ENCODE assay signal across 15 cellular contexts in genomic region chr1:93827633-93828436, GRCh38. TPM values are rescaled to one million over a fixed set of nuclear protein-coding genes. Genes with fewer than 3 reads are reported as not detected.
DNase-seq lines count a peak whose midpoint lies in the region; ATAC-seq, FAIRE-seq and TF ChIP-seq lines count a peak whose summit lies in the region.
"Had no signal": no experiment of that assay in that cellular context is flagged by ENCODE, and none has a peak within 500 bp of the region (broad histone marks: within the 10 kb centered on the region; RNA-seq: fewer than 3 reads in every experiment).

No MANE protein-coding gene starts in this region.

- ATAC-seq in right cardiac atrium (no peak), T-cell (replicated peaks in 1 of 4) (no peak)
- ATAC-seq: body of pancreas had no signal

- H3K4me3 Mint-ChIP-seq in T-cell, result no peak overlapping the region
- H3K4me3 Mint-ChIP-seq: activated naive CD4-positive, alpha-beta T cell treated with anti-CD3 and anti-CD28 coated beads for 36 hours had no signal

- no peaks in the 10 kb centered on the region for H3K9me1 ChIP-seq in keratinocyte (ENCODE audit: control insufficient read depth, extremely low read depth, insufficient read depth, low read length)

- POLR2A ChIA-PET in T-cell (lab: Charles Lee), result no interaction called here

- H3K4me3 ChIP-seq in MG63 (no peak overlapping the region), keratinocyte (ENCODE audit: control insufficient read depth in 2 of 3, extremely low read depth in 1 of 3, insufficient read depth in 2 of 3, low read depth in 1 of 3, low read length in 3 of 3) (no peak overlapping the region), right cardiac atrium (ENCODE audit: low read length) (no peak overlapping the region)
- H3K4me3 ChIP-seq: body of pancreas, right atrium auricular region had no signal

- H3K9ac ChIP-seq in keratinocyte (ENCODE audit: control insufficient read depth, extremely low read depth, insufficient read depth, low read length), result no peak overlapping the region

- peaks cover 0 to 3% (median 3%) of the 10 kb centered on the region in 3 donors for H3K9me3 Mint-ChIP-seq in T-cell
- H3K9me3 Mint-ChIP-seq: activated naive CD4-positive, alpha-beta T cell treated with anti-CD3 and anti-CD28 coated beads for 36 hours had no signal

- peak; percentile 81 for FAIRE-seq in keratinocyte (lab: Jason Lieb, UNC)
- FAIRE-seq: TTC549 had no signal

- H2AFZ ChIP-seq in keratinocyte (ENCODE audit: control insufficient read depth, low read length), result no peak overlapping the region

- peaks cover 13% of the 10 kb centered on the region for H3K36me3 Mint-ChIP-seq in T-cell

- CTCF ChIA-PET in T-cell (lab: Charles Lee), result interaction anchor here in 1 of 2 donors (1.5 kb wide), 1 partner anchor 14 kb away, joined by 3 read pairs; no protein-coding TSS in a partner anchor

- no peaks in the 10 kb centered on the region for H3K4me1 Mint-ChIP-seq in T-cell

- in situ Hi-C loops in GM13977 (cut with MboI; ENCODE audit: low pct_unique_long_range_greater_than_20kb, low sequenced_read_pairs, unreplicated experiment), result loop anchor here (25.0 kb wide), 1 partner anchor 391 kb away; the partner anchor contains the start of gene FNBP1L

- dilution Hi-C loops in keratinocyte (cut with MboI; ENCODE audit: extremely low pct_ligation_motif_present, low sequenced_read_pairs), result no loop called here

- H3K27ac Mint-ChIP-seq in T-cell, result no peak overlapping the region
- H3K27ac Mint-ChIP-seq: activated naive CD4-positive, alpha-beta T cell treated with anti-CD3 and anti-CD28 coated beads for 36 hours had no signal

- H3K27me3 ChIP-seq in MG63 (no peaks in the 10 kb centered on the region), keratinocyte (ENCODE audit: control insufficient read depth, extremely low read depth, insufficient read depth, low read length) (no peaks in the 10 kb centered on the region), right cardiac atrium (ENCODE audit: control insufficient read depth, insufficient read depth) (no peaks in the 10 kb centered on the region)
- H3K27me3 ChIP-seq: body of pancreas, right atrium auricular region had no signal

- H3K4me1 ChIP-seq in keratinocyte (ENCODE audit: control insufficient read depth, extremely low read depth, insufficient read depth, low read length), result peaks cover 20% of the 10 kb centered on the region
- H3K4me1 ChIP-seq in right cardiac atrium (ENCODE audit: control insufficient read depth, insufficient read depth, low read length), result no peaks in the 10 kb centered on the region
- H3K4me1 ChIP-seq: body of pancreas, right atrium auricular region had no signal

- DNase-seq in Daoy (ENCODE audit: low read depth) (peak; percentile 48), MG63 (peak; percentile 23), dermis blood vessel endothelial cell (peak; percentile 35), keratinocyte (ENCODE audit: low read depth, low spot score) (no peak), right cardiac atrium (no peak), T-cell (no peak), NCI-H2227 treated with DMSO at 0.1 percent for 48 hours (lab: John Stamatoyannopoulos, UW) (no peak), GM13977 (ENCODE audit: low spot score) (no peak)
- DNase-seq: activated CD4-positive, alpha-beta T cell treated with anti-CD3 and anti-CD28 coated beads, Interleukin-2, amount 50 U/mL, for 1 hour; activated naive CD4-positive, alpha-beta T cell treated with anti-CD3 and anti-CD28 coated beads for 36 hours; body of pancreas; NCI-H187 treated with DMSO at 0.1 percent for 48 hours; NCI-H510A had no signal

- intact Hi-C loops in right cardiac atrium (cut with DNase I), result no loop called here

- no peaks in the 10 kb centered on the region for H3K36me3 ChIP-seq in MG63
- H3K36me3 ChIP-seq in keratinocyte (ENCODE audit: control insufficient read depth in 2 of 2, extremely low read depth in 1 of 2, insufficient read depth in 2 of 2, low read length in 2 of 2), result no peaks in the 10 kb centered on the region
- H3K36me3 ChIP-seq: right atrium auricular region had no signal

- H3K27ac ChIP-seq in keratinocyte (ENCODE audit: control insufficient read depth, insufficient read depth, low read length) (no peak overlapping the region), right cardiac atrium (ENCODE audit: low read length) (no peak overlapping the region)
- H3K27ac ChIP-seq: body of pancreas, right atrium auricular region had no signal

- no peaks in the 10 kb centered on the region for H3K27me3 Mint-ChIP-seq in T-cell

- no peaks in the 10 kb centered on the region for H4K20me1 ChIP-seq in keratinocyte (ENCODE audit: control insufficient read depth, extremely low read depth, insufficient read depth, low read length)

- peaks cover 2% of the 10 kb centered on the region for H3K9me3 ChIP-seq in MG63
- no peaks in the 10 kb centered on the region for H3K9me3 ChIP-seq in keratinocyte (ENCODE audit: control insufficient read depth, low read depth, low read length)
- no peaks in the 10 kb centered on the region for H3K9me3 ChIP-seq in right cardiac atrium (ENCODE audit: control insufficient read depth, low read length)
- H3K9me3 ChIP-seq: body of pancreas, right atrium auricular region had no signal

- TF ChIP-seq CTCF in keratinocyte (optimal IDR thresholded peaks at IDR 0.05 in 1 of 3, IDR thresholded peaks at IDR 0.05 in 1 of 3, conservative IDR thresholded peaks at IDR 0.05 in 1 of 3; ENCODE audit: extremely low read depth in 1 of 3, insufficient read depth in 2 of 3, low read length in 3 of 3), result no peak
- TF ChIP-seq CTCF in GM13977 (IDR thresholded peaks at IDR 0.05; ENCODE audit: extremely low read depth, insufficient read depth, missing control alignments), result no peak

- 84% methylated on average over 3 of the region's 3 CpGs for WGBS in right cardiac atrium

- H3K4me2 ChIP-seq in keratinocyte (ENCODE audit: control insufficient read depth, extremely low read depth, insufficient read depth, low read depth, low read length), result peak overlapping the region; percentile 33

- H3K79me2 ChIP-seq in keratinocyte (ENCODE audit: control insufficient read depth, insufficient read depth, low read length), result no peaks in the 10 kb centered on the region

RNA-seq across cellular contexts. Expression of gene DNTTIP2, which starts 51.2 kb away (rescaled TPM):
- total RNA-seq in Daoy (2014; rRNA removed; shearing (Covaris generic)), result 99.9 and 123 TPM in 2 replicates
- 13.1 and 13.9 TPM in 2 replicates for total RNA-seq in MG63 (2014; rRNA removed; shearing (Covaris generic); ENCODE audit: low replicate concordance)
- total RNA-seq in dermis blood vessel endothelial cell, result 33.2 and 40.4 TPM in 2 replicates
- polyA plus RNA-seq in keratinocyte, result 28.0 to 46.2 TPM (median 32.7 TPM) in 3 replicates
- polyA plus RNA-seq in keratinocyte (2011; ENCODE audit: low read depth), result 133 TPM
- 19.4 and 39.1 TPM in 2 replicates for polyA plus RNA-seq in keratinocyte (2011; cell fraction: cytosol; rRNA removed)
- polyA plus RNA-seq in keratinocyte (2011; cell fraction: nucleus; rRNA removed), result 30.8 and 44.9 TPM in 2 replicates
- polyA plus RNA-seq in keratinocyte (2012; ENCODE audit: low replicate concordance), result 56.5 and 60.3 TPM in 2 replicates
- 8.7 to 49.8 TPM (median 26.9 TPM) in 3 replicates for polyA minus RNA-seq in keratinocyte
- polyA minus RNA-seq in keratinocyte (2011; cell fraction: cytosol; rRNA and poly(A)+ RNA removed), result 10.4 TPM
- 13.2 and 54.1 TPM in 2 replicates for polyA minus RNA-seq in keratinocyte (2011; cell fraction: nucleus; rRNA and poly(A)+ RNA removed)
- total RNA-seq in right cardiac atrium, result 10 to 100 TPM; 33.3 to 43.5 (median 39.4) TPM
- 35.1 TPM for polyA plus RNA-seq in right cardiac atrium
- 10 to 100 TPM; 60.4 to 90.7 (median 69.8) TPM for total RNA-seq in T-cell

Comparison
In these comparisons a context has a peak if more than half of its experiments do, and no peak if none do; other contexts are left out.
1. DNase-seq: peak in Daoy (single experiment), MG63 (single experiment) and dermis blood vessel endothelial cell (single experiment); none in keratinocyte (single experiment), right cardiac atrium (0 of 3), T-cell (0 of 34), NCI-H2227 treated with DMSO at 0.1 percent for 48 hours (single experiment) and GM13977 (single experiment).